8 cellular contexts compared by ENCODE assay signal in genomic region chr17:68318103-68318991, GRCh38. TPM values are rescaled to one million over a fixed set of nuclear protein-coding genes. Genes with fewer than 3 reads are reported as not detected.
DNase-seq lines count a peak whose midpoint lies in the region; ATAC-seq and TF ChIP-seq lines count a peak whose summit lies in the region.

No MANE protein-coding gene starts in this region.

- DNase-seq in activated CD4-positive, alpha-beta T cell treated with anti-CD3 and anti-CD28 coated beads for 36 hours, result no peak
- DNase-seq in activated CD4-positive, alpha-beta T cell treated with anti-CD3 and anti-CD28 coated beads, Interleukin-2, amount 50 U/mL, for 4 hours, result no peak
- DNase-seq in NOMO-1 treated with dmso at 0.1 percent for 144 hours (lab: John Stamatoyannopoulos, UW; ENCODE audit: unreplicated experiment) (peak; percentile 32), fibroblast of gingiva (ENCODE audit: low read depth) (peak; percentile 63), stomach (peak; percentile 31)
- DNase-seq in activated CD8-positive, alpha-beta T cell treated with anti-CD3 and anti-CD28 coated beads for 36 hours, result no peak

- no peak for TF ChIP-seq EP300 in stomach (IDR thresholded peaks at IDR 0.05)

- CTCF ChIA-PET in activated CD4-positive, alpha-beta T cell treated with anti-CD3 and anti-CD28 coated beads for 36 hours (lab: Charles Lee), result interaction anchor here (0.7 to 1.7 kb wide), 5 partner anchors 11 to 255 kb away, joined by 3 to 5 read pairs (median 3); no protein-coding TSS in a partner anchor
- CTCF ChIA-PET in activated CD8-positive, alpha-beta T cell treated with anti-CD3 and anti-CD28 coated beads for 36 hours (lab: Charles Lee), result interaction anchor here (0.7 to 1.5 kb wide), 5 partner anchors 8 to 148 kb away, joined by 3 to 4 read pairs (median 3); no protein-coding TSS in a partner anchor

- no peaks in the 10 kb centered on the region for H3K27me3 ChIP-seq in stomach

- 38 to 58% (median 42%) methylated on average over 8 of the region's 8 CpGs for WGBS in stomach, 5 donors

- no peaks in the 10 kb centered on the region for H3K9me3 ChIP-seq in stomach

- H3K4me1 Mint-ChIP-seq in activated CD4-positive, alpha-beta T cell treated with anti-CD3 and anti-CD28 coated beads for 36 hours, result peaks cover 35% of the 10 kb centered on the region
- H3K4me1 Mint-ChIP-seq in activated CD8-positive, alpha-beta T cell treated with anti-CD3 and anti-CD28 coated beads for 36 hours (ENCODE audit: low read depth), result peaks cover 28% of the 10 kb centered on the region

- peak; percentile 26 for ATAC-seq in activated CD4-positive, alpha-beta T cell treated with anti-CD3 and anti-CD28 coated beads for 36 hours
- ATAC-seq in HG02973 (IDR thresholded peaks at IDR 0.05; ENCODE audit: unreplicated experiment) (no peak), HG03025 (IDR thresholded peaks at IDR 0.05; ENCODE audit: low FRiP score, unreplicated experiment) (no peak)
- no peak for ATAC-seq in activated CD8-positive, alpha-beta T cell treated with anti-CD3 and anti-CD28 coated beads for 36 hours

- POLR2A ChIA-PET in activated CD4-positive, alpha-beta T cell treated with anti-CD3 and anti-CD28 coated beads for 36 hours (lab: Charles Lee), result no interaction called here
- POLR2A ChIA-PET in activated CD8-positive, alpha-beta T cell treated with anti-CD3 and anti-CD28 coated beads for 36 hours (lab: Charles Lee), result interaction anchor here (0.9 kb wide), 1 partner anchor 26 kb away, joined by 3 read pairs; no protein-coding TSS in a partner anchor

- no peak overlapping the region for H3K27ac Mint-ChIP-seq in activated CD4-positive, alpha-beta T cell treated with anti-CD3 and anti-CD28 coated beads for 36 hours
- H3K27ac Mint-ChIP-seq in activated CD8-positive, alpha-beta T cell treated with anti-CD3 and anti-CD28 coated beads for 36 hours, result no peak overlapping the region

- intact Hi-C loops in activated CD4-positive, alpha-beta T cell treated with anti-CD3 and anti-CD28 coated beads for 36 hours (cut with DNase I, micrococcal nuclease), result no loop called here
- intact Hi-C loops in stomach (cut with DNase I; ENCODE audit: low total_unique reads), result no loop called here
- intact Hi-C loops in activated CD8-positive, alpha-beta T cell treated with anti-CD3 and anti-CD28 coated beads for 36 hours (cut with micrococcal nuclease), result no loop called here

- peaks cover 0 to 48% (median 2%) of the 10 kb centered on the region in 4 donors for H3K4me1 ChIP-seq in stomach

- H3K36me3 Mint-ChIP-seq in activated CD4-positive, alpha-beta T cell treated with anti-CD3 and anti-CD28 coated beads for 36 hours (ENCODE audit: low read depth), result no peaks in the 10 kb centered on the region
- H3K36me3 Mint-ChIP-seq in activated CD8-positive, alpha-beta T cell treated with anti-CD3 and anti-CD28 coated beads for 36 hours (ENCODE audit: low read depth), result no peaks in the 10 kb centered on the region

- H3K4me3 Mint-ChIP-seq in activated CD4-positive, alpha-beta T cell treated with anti-CD3 and anti-CD28 coated beads for 36 hours, result no peak overlapping the region
- no peak overlapping the region for H3K4me3 Mint-ChIP-seq in activated CD8-positive, alpha-beta T cell treated with anti-CD3 and anti-CD28 coated beads for 36 hours

- no peak overlapping the region for H3K27ac ChIP-seq in stomach

- H3K27me3 Mint-ChIP-seq in activated CD4-positive, alpha-beta T cell treated with anti-CD3 and anti-CD28 coated beads for 36 hours, result no peaks in the 10 kb centered on the region
- H3K27me3 Mint-ChIP-seq in activated CD8-positive, alpha-beta T cell treated with anti-CD3 and anti-CD28 coated beads for 36 hours, result no peaks in the 10 kb centered on the region

- no peaks in the 10 kb centered on the region for H3K36me3 ChIP-seq in stomach

- no peak overlapping the region for H3K4me3 ChIP-seq in stomach

- TF ChIP-seq POLR2A in stomach (IDR thresholded peaks at IDR 0.05), result no peak

- no peak for TF ChIP-seq CTCF in stomach (IDR thresholded peaks at IDR 0.05)
- TF ChIP-seq CTCF in activated CD8-positive, alpha-beta T cell treated with anti-CD3 and anti-CD28 coated beads for 36 hours (IDR thresholded peaks at IDR 0.05), result no peak

- no peaks in the 10 kb centered on the region for H3K9me3 Mint-ChIP-seq in activated CD4-positive, alpha-beta T cell treated with anti-CD3 and anti-CD28 coated beads for 36 hours (ENCODE audit: low read depth)
- H3K9me3 Mint-ChIP-seq in activated CD8-positive, alpha-beta T cell treated with anti-CD3 and anti-CD28 coated beads for 36 hours, result no peaks in the 10 kb centered on the region

RNA-seq across cellular contexts. Expression of gene ARSG, which starts 27.1 kb away (rescaled TPM):
- 10 to 100 TPM in 1 of 2 experiments, 1 to 10 TPM in 1; 7.8 to 10.9 TPM for total RNA-seq in activated CD4-positive, alpha-beta T cell treated with anti-CD3 and anti-CD28 coated beads for 36 hours
- 10 to 100 TPM in 2 of 5 donors, 1 to 10 TPM in 2, under 1 TPM in 1; 0.45 to 74.7 (median 7.5) TPM for total RNA-seq in stomach
- 1 to 10 TPM in 2 of 3 donors, under 1 TPM in 1; 0.56 to 1.7 (median 1.1) TPM for polyA plus RNA-seq in stomach
- 1 to 10 TPM; 7.2 to 8.4 TPM for total RNA-seq in activated CD8-positive, alpha-beta T cell treated with anti-CD3 and anti-CD28 coated beads for 36 hours

RNA-seq across cellular contexts. Expression of gene SLC16A6, which starts 27.4 kb away (rescaled TPM):
- 1 to 10 TPM; 2.9 to 3.2 TPM for total RNA-seq in activated CD4-positive, alpha-beta T cell treated with anti-CD3 and anti-CD28 coated beads for 36 hours
- under 1 TPM in 1 of 5 donors, not detected in 4; 0.92 TPM for total RNA-seq in stomach
- polyA plus RNA-seq in stomach, result under 1 TPM in 2 of 3 donors, not detected in 1; 0.37 to 0.80 TPM
- total RNA-seq in activated CD8-positive, alpha-beta T cell treated with anti-CD3 and anti-CD28 coated beads for 36 hours, result 1 to 10 TPM; 2.3 to 2.8 TPM

Comparison
In these comparisons a context has a peak if more than half of its experiments do, and no peak if none do; other contexts are left out.
1. DNase-seq: peak in NOMO-1 treated with dmso at 0.1 percent for 144 hours (single experiment), fibroblast of gingiva (single experiment) and stomach (single experiment); none in activated CD4-positive, alpha-beta T cell treated with anti-CD3 and anti-CD28 coated beads for 36 hours (single experiment), activated CD4-positive, alpha-beta T cell treated with anti-CD3 and anti-CD28 coated beads, Interleukin-2, amount 50 U/mL, for 4 hours (0 of 2) and activated CD8-positive, alpha-beta T cell treated with anti-CD3 and anti-CD28 coated beads for 36 hours (single experiment).